9 cellular contexts compared by ENCODE assay signal in the genomic region with DNA sequence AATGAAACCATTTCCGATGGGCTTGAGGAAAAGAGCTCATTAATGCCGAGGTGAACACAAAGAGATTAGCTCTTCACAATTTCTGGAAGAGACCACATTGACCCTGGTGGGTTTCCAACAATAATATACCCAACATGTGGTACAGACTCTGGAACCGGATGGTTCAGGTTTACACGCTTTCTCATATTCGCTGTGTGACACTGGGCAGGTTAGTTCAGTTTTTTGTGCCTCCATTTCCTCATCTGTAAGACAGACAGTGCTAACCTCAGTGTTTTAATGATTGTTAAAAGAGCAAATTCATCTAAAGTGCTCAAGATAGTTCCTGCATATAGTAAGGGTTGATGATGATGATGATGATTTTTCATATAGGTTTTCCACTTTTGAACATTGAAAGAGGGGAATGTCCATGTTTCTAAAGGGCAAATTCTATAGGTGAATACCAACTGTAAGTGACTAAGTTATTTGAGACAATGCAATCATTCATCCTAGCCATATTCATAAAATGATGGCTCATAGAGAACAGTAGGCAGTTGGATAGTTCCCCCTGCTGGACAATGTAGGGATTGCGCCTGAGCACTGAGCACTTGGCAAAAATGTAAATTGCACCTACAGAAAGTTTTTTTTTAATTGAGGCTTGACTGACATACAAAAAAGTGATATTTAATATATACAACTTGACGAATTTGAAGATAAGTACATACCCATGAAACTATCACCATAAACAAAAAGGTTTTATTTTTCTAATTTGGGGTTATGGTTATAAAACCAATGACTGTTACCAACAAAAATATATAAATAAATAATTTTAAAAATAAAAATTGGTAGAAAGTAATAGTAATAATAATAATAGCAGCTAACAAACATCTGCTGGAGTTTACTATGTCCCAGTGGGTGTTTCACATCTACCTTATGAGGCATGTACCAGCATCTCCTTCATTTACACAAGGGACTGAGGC. TPM values are rescaled to one million over a fixed set of nuclear protein-coding genes. Genes with fewer than 3 reads are reported as not detected.
DNase-seq lines count a peak whose midpoint lies in the region; ATAC-seq and TF ChIP-seq lines count a peak whose summit lies in the region.
"Had no signal": no experiment of that assay in that cellular context is flagged by ENCODE, and none has a peak within 500 bp of the region (broad histone marks: within the 10 kb centered on the region; RNA-seq: fewer than 3 reads in every experiment).

No MANE protein-coding gene starts in this region.

- H3K4me1 ChIP-seq in effector memory CD4-positive, alpha-beta T cell (ENCODE audit: control insufficient read depth, insufficient read depth, low read length, poor library complexity, severe bottlenecking) = peaks cover 20% of the 10 kb centered on the region

- no peak overlapping the region for H3K4me3 Mint-ChIP-seq in activated CD8-positive, alpha-beta T cell treated with anti-CD3 and anti-CD28 coated beads, Interleukin-2, amount 10 ng/mL, durations not matched to agents 7 days and 5 days
- H3K4me3 Mint-ChIP-seq: stimulated activated naive CD8-positive, alpha-beta T cell treated with anti-CD3 and anti-CD28 coated beads, Interleukin-15, Interleukin-2, amounts not matched to agents 100 ng/mL and 50 ng/mL, for 24 hours had no signal

- no peaks in the 10 kb centered on the region for H3K36me3 Mint-ChIP-seq in activated CD8-positive, alpha-beta T cell treated with anti-CD3 and anti-CD28 coated beads, Interleukin-2, amount 10 ng/mL, durations not matched to agents 7 days and 5 days (ENCODE audit: low read depth)

- peaks cover 17% of the 10 kb centered on the region for H3K4me1 Mint-ChIP-seq in activated CD8-positive, alpha-beta T cell treated with anti-CD3 and anti-CD28 coated beads, Interleukin-2, amount 10 ng/mL, durations not matched to agents 7 days and 5 days (ENCODE audit: low read depth)

- DNase-seq in GM12864 (ENCODE audit: low read depth) = peak; percentile 29
- DNase-seq in NOMO-1 (lab: John Stamatoyannopoulos, UW; ENCODE audit: unreplicated experiment in 2 of 2) = peak; percentile 40 to 63
- peak; percentile 87 for DNase-seq in activated CD8-positive, alpha-beta T cell treated with anti-CD3 and anti-CD28 coated beads, Interleukin-2, amount 10 ng/mL, durations not matched to agents 7 days and 5 days
- DNase-seq in effector memory CD4-positive, alpha-beta T cell = peak; percentile 54 to 63 (median 55)
- DNase-seq in mucosa of gallbladder (ENCODE audit: low spot score) = peak; percentile 84
- peak; percentile 53 to 68 for DNase-seq in stimulated activated CD8-positive, alpha-beta memory T cell treated with anti-CD3 and anti-CD28 coated beads, Interleukin-7, amount 100 ng/mL, for 1 hour (ENCODE audit: low read depth in 2 of 2)

- H3K4me3 ChIP-seq in GM12864 (ENCODE audit: low read depth, low read length) = no peak overlapping the region
- H3K4me3 ChIP-seq in effector memory CD4-positive, alpha-beta T cell (ENCODE audit: insufficient read depth, low read depth, low read length, poor library complexity, severe bottlenecking) = no peak overlapping the region

- H3K9me3 Mint-ChIP-seq in activated CD8-positive, alpha-beta T cell treated with anti-CD3 and anti-CD28 coated beads, Interleukin-2, amount 10 ng/mL, durations not matched to agents 7 days and 5 days (ENCODE audit: insufficient read depth) = no peaks in the 10 kb centered on the region
- H3K9me3 Mint-ChIP-seq: stimulated activated naive CD8-positive, alpha-beta T cell treated with anti-CD3 and anti-CD28 coated beads, Interleukin-15, Interleukin-2, amounts not matched to agents 100 ng/mL and 50 ng/mL, for 24 hours had no signal

- H3K27ac Mint-ChIP-seq in activated CD8-positive, alpha-beta T cell treated with anti-CD3 and anti-CD28 coated beads, Interleukin-2, amount 10 ng/mL, durations not matched to agents 7 days and 5 days = no peak overlapping the region
- H3K27ac Mint-ChIP-seq: stimulated activated naive CD8-positive, alpha-beta T cell treated with anti-CD3 and anti-CD28 coated beads, Interleukin-15, Interleukin-2, amounts not matched to agents 100 ng/mL and 50 ng/mL, for 24 hours had no signal

- H3K36me3 ChIP-seq in effector memory CD4-positive, alpha-beta T cell (ENCODE audit: control insufficient read depth, insufficient read depth, low read length) = no peaks in the 10 kb centered on the region

- TF ChIP-seq CTCF in GM12864 (IDR thresholded peaks at IDR 0.05; ENCODE audit: low read depth, low read length, missing control alignments) = peak; percentile 88

- ATAC-seq in HG03460 (IDR thresholded peaks at IDR 0.05; ENCODE audit: unreplicated experiment) = peak; percentile 60
- ATAC-seq in activated CD8-positive, alpha-beta T cell treated with anti-CD3 and anti-CD28 coated beads, Interleukin-2, amount 10 ng/mL, durations not matched to agents 7 days and 5 days = no peak
- no peak for ATAC-seq in GM18873 (IDR thresholded peaks at IDR 0.05; ENCODE audit: low FRiP score, unreplicated experiment)

- POLR2A ChIA-PET in activated CD8-positive, alpha-beta T cell treated with anti-CD3 and anti-CD28 coated beads, Interleukin-2, amount 10 ng/mL, durations not matched to agents 7 days and 5 days (lab: Charles Lee) = no interaction called here

- H3K9me3 ChIP-seq in effector memory CD4-positive, alpha-beta T cell (ENCODE audit: control insufficient read depth, low read length) = no peaks in the 10 kb centered on the region

- H3K27me3 Mint-ChIP-seq in activated CD8-positive, alpha-beta T cell treated with anti-CD3 and anti-CD28 coated beads, Interleukin-2, amount 10 ng/mL, durations not matched to agents 7 days and 5 days (ENCODE audit: low read depth) = peaks cover 47% of the 10 kb centered on the region

- H3K27ac ChIP-seq in effector memory CD4-positive, alpha-beta T cell (ENCODE audit: insufficient read depth, low read length, poor library complexity, severe bottlenecking) = no peak overlapping the region

- H3K27me3 ChIP-seq in effector memory CD4-positive, alpha-beta T cell (replicated peaks; ENCODE audit: control insufficient read depth, insufficient read depth, low read length, poor library complexity, severe bottlenecking) = no peaks in the 10 kb centered on the region

- CTCF ChIA-PET in activated CD8-positive, alpha-beta T cell treated with anti-CD3 and anti-CD28 coated beads, Interleukin-2, amount 10 ng/mL, durations not matched to agents 7 days and 5 days (lab: Charles Lee) = interaction anchor here (0.7 to 3.1 kb wide), 11 partner anchors 8 to 410 kb away, joined by 3 to 92 read pairs (median 5); no protein-coding TSS in a partner anchor

RNA-seq across cellular contexts. Expression of a gene that starts 2.1 kb away (rescaled TPM):
- total RNA-seq in activated CD8-positive, alpha-beta T cell treated with anti-CD3 and anti-CD28 coated beads, Interleukin-2, amount 10 ng/mL, durations not matched to agents 7 days and 5 days = 1 to 10 TPM; 3.8 to 3.9 TPM
- total RNA-seq in mucosa of gallbladder = 99.6 TPM

RNA-seq across cellular contexts. Expression of a gene that starts 52.4 kb away (rescaled TPM):
- under 1 TPM; 0.05 to 0.08 TPM for total RNA-seq in activated CD8-positive, alpha-beta T cell treated with anti-CD3 and anti-CD28 coated beads, Interleukin-2, amount 10 ng/mL, durations not matched to agents 7 days and 5 days
- 17.6 TPM for total RNA-seq in mucosa of gallbladder

Comparison
In these comparisons a context has a peak if more than half of its experiments do, and no peak if none do; other contexts are left out.
1. DNase-seq: peak in every context shown above with its lines; median percentile 87 in activated CD8-positive, alpha-beta T cell treated with anti-CD3 and anti-CD28 coated beads, Interleukin-2, amount 10 ng/mL, durations not matched to agents 7 days and 5 days; 84 in mucosa of gallbladder; 60 in stimulated activated CD8-positive, alpha-beta memory T cell treated with anti-CD3 and anti-CD28 coated beads, Interleukin-7, amount 100 ng/mL, for 1 hour; 55 in effector memory CD4-positive, alpha-beta T cell; 52 in NOMO-1; 29 in GM12864.
2. RNA of a gene that starts 2.1 kb away (total RNA-seq): 99.6 TPM in mucosa of gallbladder (single experiment); 3.8 to 3.9 TPM in activated CD8-positive, alpha-beta T cell treated with anti-CD3 and anti-CD28 coated beads, Interleukin-2, amount 10 ng/mL, durations not matched to agents 7 days and 5 days; every median in the first group is over 10 times any median in the second.
3. RNA of a gene that starts 52.4 kb away (total RNA-seq): 17.6 TPM in mucosa of gallbladder (single experiment); 0.05 to 0.08 TPM in activated CD8-positive, alpha-beta T cell treated with anti-CD3 and anti-CD28 coated beads, Interleukin-2, amount 10 ng/mL, durations not matched to agents 7 days and 5 days; every median in the first group is over 10 times any median in the second.